In genomic region chr10:99841746-99842145, GRCh38 we compare ENCODE assay signal across 32 cellular contexts.
"Had no signal": no experiment of that assay in that cellular context is flagged by ENCODE, and none has a peak within 500 bp of the region (broad histone marks: within the 10 kb centered on the region; RNA-seq: fewer than 3 reads in every experiment).

No MANE protein-coding gene starts in this region.

- H3K4me2 ChIP-seq: neural progenitor cell, smooth muscle cell had no signal

- H3K9me3 ChIP-seq: ovary, psoas muscle, spleen, suprapubic skin, testis, tibial artery, transverse colon, upper lobe of right lung, uterus had no signal

- H3K4me1 ChIP-seq: neural progenitor cell, parathyroid adenoma, uterus had no signal

- H3K27me3 ChIP-seq: neural progenitor cell, ovary, suprapubic skin, testis, tibial artery, transverse colon, upper lobe of right lung, uterus had no signal

- DNase-seq: naive thymus-derived CD8-positive, alpha-beta T cell; nephron progenitor cell; occipital lobe; ovary; posterior cingulate gyrus; psoas muscle; right cardiac atrium; spleen; stimulated activated CD4-positive, alpha-beta T cell treated with anti-CD3 and anti-CD28 coated beads, Interleukin-12 subunit alpha, Interleukin-12 subunit beta, amount 100 ng/mL, for 4 hours; stimulated activated CD4-positive, alpha-beta T cell treated with anti-CD3 and anti-CD28 coated beads, Interleukin-1b, Interleukin-23, amount 100 ng/mL, for 48 hours; stimulated activated CD4-positive, alpha-beta T cell treated with anti-CD3 and anti-CD28 coated beads, Interleukin-4, amount 100 ng/mL, for 1 hour; stimulated activated CD4-positive, alpha-beta T cell treated with anti-CD3 and anti-CD28 coated beads, Interleukin-4, amount 100 ng/mL, for 4 hours; stimulated activated CD8-positive, alpha-beta memory T cell treated with anti-CD3 and anti-CD28 coated beads, Interleukin-4, amount 100 ng/mL, for 48 hours; stimulated activated naive CD4-positive, alpha-beta T cell; stimulated activated naive CD8-positive, alpha-beta T cell treated with anti-CD3 and anti-CD28 coated beads, Interleukin-15, amount 100 ng/mL, for 72 hours; stimulated activated naive CD8-positive, alpha-beta T cell treated with anti-CD3 and anti-CD28 coated beads, Interleukin-15, Interleukin-2, amounts not matched to agents 100 U/mL and 50 U/mL, for 24 hours; substantia nigra; testis; tibial artery; transverse colon; upper lobe of right lung; uterus had no signal

- H3K79me2 ChIP-seq: parathyroid adenoma had no signal

- H3K36me3 ChIP-seq: neural progenitor cell, ovary, spleen, suprapubic skin, tibial artery, transverse colon, upper lobe of right lung, uterus had no signal

- H3K36me3 Mint-ChIP-seq: naive thymus-derived CD8-positive, alpha-beta T cell; natural killer cell treated with Interleukin-12 subunit alpha and Interleukin-12 subunit beta and Interleukin-15 and Interleukin-18, amount 100 ng/mL, for 72 hours; stimulated activated memory B cell treated with anti-CD40 and anti-IgM and Interleukin-4, amounts not matched to agents 10 μg/mL and 1 μg/mL and 100 μg/mL, for 72 hours had no signal

- H3K9me3 Mint-ChIP-seq: naive thymus-derived CD8-positive, alpha-beta T cell; natural killer cell treated with Interleukin-12 subunit alpha and Interleukin-12 subunit beta and Interleukin-15 and Interleukin-18, amount 100 ng/mL, for 72 hours; stimulated activated memory B cell treated with anti-CD40 and anti-IgM and Interleukin-4, amounts not matched to agents 10 μg/mL and 1 μg/mL and 100 μg/mL, for 72 hours; stimulated activated naive CD8-positive, alpha-beta T cell treated with anti-CD3 and anti-CD28 coated beads, Interleukin-15, amount 100 ng/mL, for 72 hours; type B pancreatic cell had no signal

- H3K27ac Mint-ChIP-seq: natural killer cell treated with Interleukin-12 subunit alpha and Interleukin-12 subunit beta and Interleukin-15 and Interleukin-18, amount 100 ng/mL, for 72 hours; nephron progenitor cell; neural progenitor cell; stimulated activated memory B cell treated with anti-CD40 and anti-IgM and Interleukin-4, amounts not matched to agents 10 μg/mL and 1 μg/mL and 100 μg/mL, for 72 hours; type B pancreatic cell had no signal

- H2AFZ ChIP-seq: neural progenitor cell, parathyroid adenoma had no signal

- H3K27ac ChIP-seq: neural progenitor cell, ovary, parathyroid adenoma, psoas muscle, skin epidermis, spleen, suprapubic skin, testis, tibial artery, transverse colon, upper lobe of right lung, uterus had no signal

- H3K4me3 ChIP-seq: neural progenitor cell, ovary, psoas muscle, skin epidermis, smooth muscle cell, spleen, suprapubic skin, testis, tibial artery, transverse colon, upper lobe of right lung, uterus had no signal

- H3K4me3 Mint-ChIP-seq: naive thymus-derived CD8-positive, alpha-beta T cell; natural killer cell treated with Interleukin-12 subunit alpha and Interleukin-12 subunit beta and Interleukin-15 and Interleukin-18, amount 100 ng/mL, for 72 hours; nephron progenitor cell; neural progenitor cell; stimulated activated memory B cell treated with anti-CD40 and anti-IgM and Interleukin-4, amounts not matched to agents 10 μg/mL and 1 μg/mL and 100 μg/mL, for 72 hours; stimulated activated naive CD8-positive, alpha-beta T cell treated with anti-CD3 and anti-CD28 coated beads, Interleukin-15, amount 100 ng/mL, for 72 hours; type B pancreatic cell had no signal

- ATAC-seq: naive thymus-derived CD8-positive, alpha-beta T cell; natural killer cell treated with Interleukin-12 subunit alpha and Interleukin-12 subunit beta and Interleukin-15 and Interleukin-18, amount 100 ng/mL, for 72 hours; psoas muscle; right cardiac atrium; sciatic nerve; stimulated activated memory B cell treated with anti-CD40 and anti-IgM and Interleukin-4, amounts not matched to agents 10 μg/mL and 1 μg/mL and 100 μg/mL, for 72 hours; stimulated activated naive CD8-positive, alpha-beta T cell treated with anti-CD3 and anti-CD28 coated beads, Interleukin-15, amount 100 ng/mL, for 72 hours; stimulated activated naive CD8-positive, alpha-beta T cell treated with anti-CD3 and anti-CD28 coated beads, Interleukin-15, Interleukin-2, amounts not matched to agents 100 U/mL and 50 U/mL, for 24 hours; upper lobe of right lung had no signal

- H3K27me3 Mint-ChIP-seq: naive thymus-derived CD8-positive, alpha-beta T cell; natural killer cell treated with Interleukin-12 subunit alpha and Interleukin-12 subunit beta and Interleukin-15 and Interleukin-18, amount 100 ng/mL, for 72 hours; progenitor cell of endocrine pancreas; stimulated activated memory B cell treated with anti-CD40 and anti-IgM and Interleukin-4, amounts not matched to agents 10 μg/mL and 1 μg/mL and 100 μg/mL, for 72 hours; stimulated activated naive CD8-positive, alpha-beta T cell treated with anti-CD3 and anti-CD28 coated beads, Interleukin-15, amount 100 ng/mL, for 72 hours; type B pancreatic cell had no signal
